Comparison of ENCODE assay signal across 17 cellular contexts in the genomic region with DNA sequence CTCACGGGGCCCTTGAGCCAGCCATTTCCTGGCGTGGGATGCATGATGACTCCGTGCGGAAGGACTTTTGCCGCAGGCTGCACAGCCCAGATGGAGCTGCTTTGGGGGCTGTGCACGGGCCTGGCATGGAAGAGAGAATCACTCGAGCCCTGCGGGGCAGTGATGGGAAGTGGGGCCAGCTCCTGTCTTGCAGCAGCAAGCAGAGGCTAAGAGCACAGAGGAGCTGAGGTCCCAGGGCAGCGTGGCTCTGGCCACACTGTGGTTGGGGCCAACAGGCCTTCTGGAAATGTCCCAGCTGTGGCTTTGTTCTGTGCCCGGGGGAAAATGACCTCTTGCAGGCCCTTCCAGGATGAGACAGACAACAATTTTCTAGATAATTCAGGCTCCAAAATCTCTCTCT.
DNase-seq lines count a peak whose midpoint lies in the region; TF ChIP-seq lines count a peak whose summit lies in the region.
"Had no signal": no experiment of that assay in that cellular context is flagged by ENCODE, and none has a peak within 500 bp of the region (broad histone marks: within the 10 kb centered on the region; RNA-seq: fewer than 3 reads in every experiment).

No MANE protein-coding gene starts in this region.

- no peaks in the 10 kb centered on the region for H3K4me1 Mint-ChIP-seq in immature natural killer cell
- H3K4me1 Mint-ChIP-seq: nephron had no signal

- peaks cover 8 to 11% (median 10%) of the 10 kb centered on the region in 3 donors for H3K27me3 Mint-ChIP-seq in immature natural killer cell (ENCODE audit: low read depth in 3 of 3)

- no peak overlapping the region for H3K9ac ChIP-seq in colonic mucosa (ENCODE audit: low read depth in 2 of 2, low read length in 2 of 2)

- no peak overlapping the region for H3K4me3 Mint-ChIP-seq in immature natural killer cell
- H3K4me3 Mint-ChIP-seq: activated CD4-positive, alpha-beta memory T cell treated with anti-CD3 and anti-CD28 coated beads for 36 hours; activated naive CD8-positive, alpha-beta T cell; nephron had no signal

- intact Hi-C loops in posterior vena cava (cut with DNase I): loop anchor here in 1 of 2 donors (1.0 to 10.0 kb wide), 2 partner anchors 27 to 86 kb away; no protein-coding TSS in a partner anchor
- intact Hi-C loops in colonic mucosa (cut with DNase I): no loop called here

- DNase-seq in BJ (ENCODE audit: low read depth) (peak; percentile 70), M059J (ENCODE audit: low read depth) (peak; percentile 94), foreskin melanocyte (peak; percentile 92), posterior vena cava (ENCODE audit: low spot score) (peak; percentile 86), immature natural killer cell (no peak), colonic mucosa (no peak), DMS79 (lab: John Stamatoyannopoulos, UW) (no peak), Kasumi-1 (lab: John Stamatoyannopoulos, UW) (no peak)
- DNase-seq: activated CD4-positive, alpha-beta memory T cell treated with anti-CD3 and anti-CD28 coated beads for 36 hours; activated T-cell treated with anti-CD3 and anti-CD28 coated beads, Interleukin-2, amount 50 U/mL, for 48 hours; C1 segment of cervical spinal cord; DMS153; NCI-H1092; stimulated activated CD4-positive, alpha-beta T cell treated with anti-CD3 and anti-CD28 coated beads, Interleukin-1b, Interleukin-23, amount 100 ng/mL, for 48 hours; SW 1271 had no signal

- H3K4me1 ChIP-seq in colonic mucosa: no peaks in the 10 kb centered on the region

- no peaks in the 10 kb centered on the region for H3K9me3 ChIP-seq in colonic mucosa

- no peak overlapping the region for H3K27ac Mint-ChIP-seq in immature natural killer cell
- H3K27ac Mint-ChIP-seq: activated CD4-positive, alpha-beta memory T cell treated with anti-CD3 and anti-CD28 coated beads for 36 hours; activated naive CD8-positive, alpha-beta T cell; nephron had no signal

- H3K4me3 ChIP-seq in BJ (ENCODE audit: low read depth, low read length) (no peak overlapping the region), colonic mucosa (no peak overlapping the region)

- no peak for TF ChIP-seq CTCF in BJ (IDR thresholded peaks at IDR 0.05; ENCODE audit: insufficient read depth, low read depth, low read length)
- no peak for TF ChIP-seq CTCF in colonic mucosa (IDR thresholded peaks at IDR 0.05)

- H3K27me3 ChIP-seq in BJ (ENCODE audit: control insufficient read depth, insufficient read depth, low read length) (no peaks in the 10 kb centered on the region), colonic mucosa (no peaks in the 10 kb centered on the region)

- H3K27ac ChIP-seq in colonic mucosa: no peak overlapping the region

- POLR2A ChIA-PET in BJ (lab: Charles Lee): interaction anchor here (1.2 to 1.4 kb wide), 2 partner anchors 15 to 47 kb away, joined by 3 to 4 read pairs; no protein-coding TSS in a partner anchor

- H3K36me3 ChIP-seq in BJ (ENCODE audit: control insufficient read depth, insufficient read depth, low read length): no peaks in the 10 kb centered on the region
- H3K36me3 ChIP-seq in colonic mucosa: no peaks in the 10 kb centered on the region

- CTCF ChIA-PET in BJ (lab: Yijun Ruan, JAX): interaction anchor here (1.3 to 2.2 kb wide), 5 partner anchors 9 to 88 kb away, joined by 4 to 14 read pairs (median 6); no protein-coding TSS in a partner anchor

- peaks cover 9 to 24% (median 17%) of the 10 kb centered on the region in 6 donors for H3K9me3 Mint-ChIP-seq in immature natural killer cell

- H3K36me3 Mint-ChIP-seq in immature natural killer cell: peaks cover 3 to 8% (median 6%) of the 10 kb centered on the region in 3 donors

Comparison
In these comparisons a context has a peak if more than half of its experiments do, and no peak if none do; other contexts are left out.
1. DNase-seq: peak in BJ (single experiment), M059J (single experiment), foreskin melanocyte (single experiment) and posterior vena cava (single experiment); none in immature natural killer cell (0 of 3), colonic mucosa (single experiment), DMS79 (single experiment) and Kasumi-1 (0 of 2).